In genomic region chrX:44432641-44433040, GRCh38 we compare ENCODE assay signal across 13 cellular contexts.
DNase-seq lines count a peak whose midpoint lies in the region; ATAC-seq and TF ChIP-seq lines count a peak whose summit lies in the region.
"Had no signal": no experiment of that assay in that cellular context is flagged by ENCODE, and none has a peak within 500 bp of the region (broad histone marks: within the 10 kb centered on the region; RNA-seq: fewer than 3 reads in every experiment).

No MANE protein-coding gene starts in this region.

- CTCF ChIA-PET in AG04450 (lab: Charles Lee) = no interaction called here

- H2BK120ac ChIP-seq in trophoblast cell (ENCODE audit: insufficient read depth, low read length, poor library complexity) = no peak overlapping the region

- no peak overlapping the region for H2AK5ac ChIP-seq in trophoblast cell (ENCODE audit: low read length)

- H4K8ac ChIP-seq in trophoblast cell (ENCODE audit: low read depth, low read length) = no peak overlapping the region

- H3K23ac ChIP-seq in trophoblast cell (ENCODE audit: low read length) = no peak overlapping the region

- no peaks in the 10 kb centered on the region for H3K4me1 ChIP-seq in trophoblast cell (ENCODE audit: control insufficient read depth in 1 of 2, insufficient read depth in 2 of 2, low read length in 2 of 2)
- H3K4me1 ChIP-seq: breast epithelium had no signal

- no peaks in the 10 kb centered on the region for H3K9me3 ChIP-seq in AG04450 (ENCODE audit: control insufficient read depth, insufficient read depth, low read length)
- no peaks in the 10 kb centered on the region for H3K9me3 ChIP-seq in trophoblast cell (ENCODE audit: insufficient read depth, low read depth, low read length)
- H3K9me3 ChIP-seq: breast epithelium had no signal

- H3K79me1 ChIP-seq in trophoblast cell (ENCODE audit: low read length) = no peaks in the 10 kb centered on the region

- H3K27me3 ChIP-seq in AG04450 (ENCODE audit: control insufficient read depth, insufficient read depth, low read length) (no peaks in the 10 kb centered on the region), trophoblast cell (ENCODE audit: insufficient read depth, low read length) (no peaks in the 10 kb centered on the region)

- H2AFZ ChIP-seq in trophoblast cell (ENCODE audit: insufficient read depth, low read length, poor library complexity) = no peak overlapping the region

- H2BK12ac ChIP-seq in trophoblast cell (ENCODE audit: low read length) = no peak overlapping the region

- no peak overlapping the region for H4K12ac ChIP-seq in trophoblast cell (ENCODE audit: low read depth, low read length)

- no peak overlapping the region for H3K9ac ChIP-seq in trophoblast cell (ENCODE audit: low read length)

- no peak overlapping the region for H4K91ac ChIP-seq in trophoblast cell (ENCODE audit: low read depth, low read length)

- no peak overlapping the region for H3K4me2 ChIP-seq in trophoblast cell (ENCODE audit: low read length)

- no peak overlapping the region for H3K18ac ChIP-seq in trophoblast cell (ENCODE audit: low read length)

- H3K4ac ChIP-seq in trophoblast cell (ENCODE audit: low read depth, low read length) = no peak overlapping the region

- ATAC-seq in HG02678 (IDR thresholded peaks at IDR 0.05; ENCODE audit: unreplicated experiment) = no peak
- ATAC-seq: right cardiac atrium had no signal

- DNase-seq in AG04450 (ENCODE audit: low read depth, low spot score) (peak; percentile 32), H4 (ENCODE audit: low spot score) (peak; percentile 31), SKM-1 treated with dmso at 0.1 percent for 144 hours (lab: John Stamatoyannopoulos, UW; ENCODE audit: unreplicated experiment) (peak; percentile 22), foreskin melanocyte (peak; percentile 31), trophoblast cell (no peak), NCI-H2227 (lab: John Stamatoyannopoulos, UW; ENCODE audit: unreplicated experiment) (no peak)
- no peak for DNase-seq in activated naive CD4-positive, alpha-beta T cell treated with anti-CD3 and anti-CD28 coated beads, Interleukin-2, amount 50 U/mL, for 16 hours
- DNase-seq: activated effector memory CD4-positive, alpha-beta T cell treated with Interleukin-2 at 50 U/mL for 16 hours; NK-92 treated with Interleukin-12 subunit alpha and Interleukin-12 subunit beta, amount 100 ng/mL, for 24 hours; right cardiac atrium had no signal

- POLR2A ChIA-PET in AG04450 (lab: Yijun Ruan, JAX) = no interaction called here

- H3K79me2 ChIP-seq in trophoblast cell (ENCODE audit: control insufficient read depth, insufficient read depth, low read length, poor library complexity) = no peaks in the 10 kb centered on the region

- no peak overlapping the region for H3K14ac ChIP-seq in trophoblast cell (ENCODE audit: low read length)

- H3K27ac ChIP-seq in AG04450 (ENCODE audit: low read depth, low read length) (no peak overlapping the region), trophoblast cell (ENCODE audit: low read depth, low read length) (no peak overlapping the region)
- H3K27ac ChIP-seq: breast epithelium, C4-2B had no signal

- TF ChIP-seq CTCF in AG04450 (IDR thresholded peaks at IDR 0.05; ENCODE audit: low read depth, low read length) = no peak

- H3K4me3 ChIP-seq in AG04450 (ENCODE audit: low read depth, low read length) (no peak overlapping the region), trophoblast cell (ENCODE audit: low read depth, low read length) (no peak overlapping the region)
- H3K4me3 ChIP-seq: breast epithelium had no signal

- no peak overlapping the region for H2BK5ac ChIP-seq in trophoblast cell (ENCODE audit: low read depth, low read length, poor library complexity)

- H3K36me3 ChIP-seq in trophoblast cell (ENCODE audit: control insufficient read depth in 1 of 2, insufficient read depth in 2 of 2, low read length in 2 of 2) = no peaks in the 10 kb centered on the region
- H3K36me3 ChIP-seq: breast epithelium had no signal

Comparison
In these comparisons a context has a peak if more than half of its experiments do, and no peak if none do; other contexts are left out.
1. DNase-seq: peak in AG04450 (single experiment), H4 (single experiment), SKM-1 treated with dmso at 0.1 percent for 144 hours (single experiment) and foreskin melanocyte (single experiment); none in activated naive CD4-positive, alpha-beta T cell treated with anti-CD3 and anti-CD28 coated beads, Interleukin-2, amount 50 U/mL, for 16 hours (single experiment), trophoblast cell (0 of 2) and NCI-H2227 (single experiment).